Comparison of ENCODE assay signal across 32 cellular contexts in genomic region chr4:172088556-172088955, GRCh38.
DNase-seq lines count a peak whose midpoint lies in the region; ATAC-seq, FAIRE-seq and TF ChIP-seq lines count a peak whose summit lies in the region.
"Had no signal": no experiment of that assay in that cellular context is flagged by ENCODE, and none has a peak within 500 bp of the region (broad histone marks: within the 10 kb centered on the region; RNA-seq: fewer than 3 reads in every experiment).

No MANE protein-coding gene starts in this region.

- ATAC-seq in K562: peak; percentile 67; the same call in 1 of the 3 replicates
- no peak for ATAC-seq in GM21360 (IDR thresholded peaks at IDR 0.05; ENCODE audit: unreplicated experiment)
- ATAC-seq: A549; CD8-positive, alpha-beta T cell had no signal

- H4K20me1 ChIP-seq in K562 (replicated peaks; ENCODE audit: control insufficient read depth, insufficient read depth, low read length): no peaks in the 10 kb centered on the region
- H4K20me1 ChIP-seq: BLaER1; BLaER1 treated with 17β-estradiol and CSF1 and Interleukin-3, amounts not matched to agents 10 nM and 100 nM had no signal

- no peak for TF ChIP-seq POLR2A in K562 (conservative IDR thresholded peaks at IDR 0.05)

- H3K4me1 ChIP-seq in K562 (replicated peaks in 1 of 2; ENCODE audit: control insufficient read depth in 2 of 2, insufficient read depth in 2 of 2, low read length in 2 of 2): 0 out of 5 replicates have a peak, but pooled peaks cover 0 to 3% of the 10 kb centered on the region in 2 experiments
- H3K4me1 ChIP-seq: A549; BE2C; BLaER1; BLaER1 treated with 17β-estradiol and CSF1 and Interleukin-3, amounts not matched to agents 10 nM and 100 nM; Caco-2 had no signal

- peaks cover 12% of the 10 kb centered on the region for H3K9me3 Mint-ChIP-seq in activated CD4-positive, alpha-beta memory T cell treated with anti-CD3 and anti-CD28 coated beads for 36 hours
- H3K9me3 Mint-ChIP-seq: CD4-positive, alpha-beta T cell had no signal

- 0% methylated on average over 2 of the region's 2 CpGs for WGBS in K562 (ENCODE audit: insufficient coverage, low coverage, missing lambda C conversion rate)

- peak; percentile 75 for DNase-seq in OCI-M1 (lab: John Stamatoyannopoulos, UW)
- peak in 2 of 4 experiments; percentile 21 to 43 for DNase-seq in K562 (ENCODE audit: extremely low read depth in 1 of 4, low spot score in 3 of 4)
- no peak for DNase-seq in activated CD4-positive, alpha-beta memory T cell treated with anti-CD3 and anti-CD28 coated beads for 36 hours
- DNase-seq: 8988T; ACHN; AML-193; BE2C; C1 segment of cervical spinal cord; Caco-2; Calu3; CD4-positive, alpha-beta memory T cell; CD4-positive, alpha-beta T cell; CD4-positive, CD25-positive, alpha-beta regulatory T cell; CD8-positive, alpha-beta memory T cell; CD8-positive, alpha-beta T cell; COR-L47; DMS 273 treated with DMSO at 0.1 percent for 48 hours; DMS153; DMS79; DMS79 treated with DMSO at 0.1 percent for 48 hours; DND-41; EL had no signal

- no peaks in the 10 kb centered on the region for H3K36me3 ChIP-seq in K562 (ENCODE audit: control insufficient read depth, insufficient read depth, low read length)
- H3K36me3 ChIP-seq: BE2C; BLaER1; BLaER1 treated with 17β-estradiol and CSF1 and Interleukin-3, amounts not matched to agents 10 nM and 100 nM had no signal

- H3K9me1 ChIP-seq in K562 (ENCODE audit: control insufficient read depth, insufficient read depth, low read length): no peaks in the 10 kb centered on the region

- in situ Hi-C loops in K562 (cut with MboI): no loop called here

- H3K4me1 Mint-ChIP-seq in activated CD4-positive, alpha-beta memory T cell treated with anti-CD3 and anti-CD28 coated beads for 36 hours (ENCODE audit: low read depth): no peaks in the 10 kb centered on the region
- H3K4me1 Mint-ChIP-seq: B cell; CD14-positive monocyte; CD4-positive, alpha-beta memory T cell; CD4-positive, CD25-positive, alpha-beta regulatory T cell; CD8-positive, alpha-beta memory T cell had no signal

- BruUV-seq in K562 (replicated peaks; lab: Mats Ljungman, UMichigan): no TSS peak

- H3K27ac Mint-ChIP-seq in activated CD4-positive, alpha-beta memory T cell treated with anti-CD3 and anti-CD28 coated beads for 36 hours: no peak overlapping the region
- H3K27ac Mint-ChIP-seq: B cell; CD4-positive, alpha-beta memory T cell; CD4-positive, alpha-beta T cell; CD4-positive, CD25-positive, alpha-beta regulatory T cell; CD8-positive, alpha-beta memory T cell; CD8-positive, alpha-beta T cell had no signal

- no peak for TF ChIP-seq EP300 in K562 (IDR thresholded peaks at IDR 0.05; ENCODE audit: low read length)

- no peak for TF ChIP-seq RAD21 in K562 (CRISPR knock-in tag; conservative IDR thresholded peaks at IDR 0.05 in 1 of 2, IDR thresholded peaks at IDR 0.05 in 1 of 2)

- peaks cover 2% of the 10 kb centered on the region; the same call in 1 of the 2 replicates for H3K9me3 ChIP-seq in K562 (replicated peaks; ENCODE audit: control insufficient read depth, insufficient read depth, low read depth, low read length)
- H3K9me3 ChIP-seq: A549; BE2C; BLaER1; BLaER1 treated with 17β-estradiol and CSF1 and Interleukin-3, amounts not matched to agents 10 nM and 100 nM; Caco-2 had no signal

- no peak overlapping the region for H3K4me3 Mint-ChIP-seq in activated CD4-positive, alpha-beta memory T cell treated with anti-CD3 and anti-CD28 coated beads for 36 hours
- H3K4me3 Mint-ChIP-seq: B cell; CD14-positive monocyte; CD4-positive, alpha-beta memory T cell; CD4-positive, alpha-beta T cell; CD4-positive, CD25-positive, alpha-beta regulatory T cell; CD8-positive, alpha-beta memory T cell; CD8-positive, alpha-beta T cell had no signal

- H3K27ac ChIP-seq in K562 (ENCODE audit: extremely low read depth, low read depth, low read length): no peak overlapping the region
- H3K27ac ChIP-seq: 22Rv1; A549; BLaER1; BLaER1 treated with 17β-estradiol and CSF1 and Interleukin-3, amounts not matched to agents 10 nM and 100 nM; C4-2B had no signal

- H3K4me3 ChIP-seq in K562: no peak overlapping the region
- H3K4me3 ChIP-seq: A549; BLaER1; BLaER1 treated with 17β-estradiol and CSF1 and Interleukin-3, amounts not matched to agents 10 nM and 100 nM had no signal

- no peak overlapping the region for H3K9ac ChIP-seq in K562 (ENCODE audit: insufficient read depth in 1 of 2, low read depth in 2 of 2, low read length in 2 of 2)
- H3K9ac ChIP-seq: BLaER1; BLaER1 treated with 17β-estradiol and CSF1 and Interleukin-3, amounts not matched to agents 10 nM and 100 nM had no signal

- H3K4me2 ChIP-seq in K562 (ENCODE audit: insufficient read depth, low read length): no peak overlapping the region; the same call in 1 of the 2 replicates
- H3K4me2 ChIP-seq: A549; BLaER1; BLaER1 treated with 17β-estradiol and CSF1 and Interleukin-3, amounts not matched to agents 10 nM and 100 nM had no signal

- intact Hi-C loops in K562 (cut with micrococcal nuclease): loop anchor here (2.0 kb wide), 1 partner anchor 18 kb away; no protein-coding TSS in a partner anchor
- intact Hi-C loops in activated CD4-positive, alpha-beta memory T cell treated with anti-CD3 and anti-CD28 coated beads for 36 hours (cut with micrococcal nuclease): no loop called here

- H3K36me3 Mint-ChIP-seq in activated CD4-positive, alpha-beta memory T cell treated with anti-CD3 and anti-CD28 coated beads for 36 hours: no peaks in the 10 kb centered on the region
- H3K36me3 Mint-ChIP-seq: CD14-positive monocyte; CD4-positive, alpha-beta memory T cell; CD4-positive, CD25-positive, alpha-beta regulatory T cell; CD8-positive, alpha-beta memory T cell; CD8-positive, alpha-beta T cell had no signal

- no peak for TF ChIP-seq CTCF in K562 (IDR thresholded peaks at IDR 0.05 in 2 of 3, conservative IDR thresholded peaks at IDR 0.05 in 1 of 3; ENCODE audit: insufficient read depth in 2 of 3, low read depth in 1 of 3, low read length in 3 of 3)

- POLR2A ChIA-PET in K562 (lab: Yijun Ruan, JAX): no interaction called here
- POLR2A ChIA-PET in activated CD4-positive, alpha-beta memory T cell treated with anti-CD3 and anti-CD28 coated beads for 36 hours (lab: Charles Lee): no interaction called here

- no peak overlapping the region for H2AFZ ChIP-seq in K562 (ENCODE audit: low read depth, low read length)

- CTCF ChIA-PET in K562 (lab: Yijun Ruan, JAX; ENCODE audit: low intra/inter-chr PET ratio): no interaction called here
- CTCF ChIA-PET in activated CD4-positive, alpha-beta memory T cell treated with anti-CD3 and anti-CD28 coated beads for 36 hours (lab: Charles Lee): no interaction called here

- FAIRE-seq in K562 (lab: Jason Lieb, UNC): peak; percentile 76
- FAIRE-seq: A204.1, A549, D721Med had no signal

- H3K27me3 Mint-ChIP-seq in activated CD4-positive, alpha-beta memory T cell treated with anti-CD3 and anti-CD28 coated beads for 36 hours: no peaks in the 10 kb centered on the region
- H3K27me3 Mint-ChIP-seq: B cell; CD4-positive, alpha-beta memory T cell; CD4-positive, alpha-beta T cell; CD4-positive, CD25-positive, alpha-beta regulatory T cell; CD8-positive, alpha-beta memory T cell had no signal

- H3K79me2 ChIP-seq in K562 (ENCODE audit: control insufficient read depth, insufficient read depth, low read length): no peaks in the 10 kb centered on the region

- no peaks in the 10 kb centered on the region for H3K27me3 ChIP-seq in K562 (ENCODE audit: control insufficient read depth in 2 of 2, insufficient read depth in 2 of 2, low read length in 2 of 2)
- H3K27me3 ChIP-seq: BE2C; BLaER1; BLaER1 treated with 17β-estradiol and CSF1 and Interleukin-3, amounts not matched to agents 10 nM and 100 nM had no signal

TF ChIP-seq in K562, 482 proteins besides CTCF, POLR2A, EP300 and RAD21 (continues in another document):
- TF ChIP-seq MYBL2 (IDR thresholded peaks at IDR 0.05; ENCODE audit: low read depth) (no peak), MYBL2 (CRISPR knock-in tag; IDR thresholded peaks at IDR 0.05; ENCODE audit: borderline replicate concordance) (no peak), HDAC1 (IDR thresholded peaks at IDR 0.05) (0 out of 4 replicates have a peak, but pooled peaks of 1 of the 2 experiments have one; percentile 12), CBFA2T3 (IDR thresholded peaks at IDR 0.05) (peak; percentile 47; the same call in 1 of the 2 replicates), TCF3 (CRISPR knock-in tag; IDR thresholded peaks at IDR 0.05) (peak; percentile 51), TEAD4 (IDR thresholded peaks at IDR 0.05; ENCODE audit: low read length) (peak; percentile 32; the same call in 1 of the 2 replicates), TEAD4 (CRISPR knock-in tag; IDR thresholded peaks at IDR 0.05; ENCODE audit: borderline replicate concordance) (no peak)
- TF ChIP-seq, protein P1, sequence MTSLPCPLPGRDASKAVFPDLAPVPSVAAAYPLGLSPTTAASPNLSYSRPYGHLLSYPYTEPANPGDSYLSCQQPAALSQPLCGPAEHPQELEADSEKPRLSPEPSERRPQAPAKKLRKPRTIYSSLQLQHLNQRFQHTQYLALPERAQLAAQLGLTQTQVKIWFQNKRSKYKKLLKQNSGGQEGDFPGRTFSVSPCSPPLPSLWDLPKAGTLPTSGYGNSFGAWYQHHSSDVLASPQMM (CRISPR knock-in tag; IDR thresholded peaks at IDR 0.05): no peak
